22 cellular contexts compared by ENCODE assay signal in the genomic region with DNA sequence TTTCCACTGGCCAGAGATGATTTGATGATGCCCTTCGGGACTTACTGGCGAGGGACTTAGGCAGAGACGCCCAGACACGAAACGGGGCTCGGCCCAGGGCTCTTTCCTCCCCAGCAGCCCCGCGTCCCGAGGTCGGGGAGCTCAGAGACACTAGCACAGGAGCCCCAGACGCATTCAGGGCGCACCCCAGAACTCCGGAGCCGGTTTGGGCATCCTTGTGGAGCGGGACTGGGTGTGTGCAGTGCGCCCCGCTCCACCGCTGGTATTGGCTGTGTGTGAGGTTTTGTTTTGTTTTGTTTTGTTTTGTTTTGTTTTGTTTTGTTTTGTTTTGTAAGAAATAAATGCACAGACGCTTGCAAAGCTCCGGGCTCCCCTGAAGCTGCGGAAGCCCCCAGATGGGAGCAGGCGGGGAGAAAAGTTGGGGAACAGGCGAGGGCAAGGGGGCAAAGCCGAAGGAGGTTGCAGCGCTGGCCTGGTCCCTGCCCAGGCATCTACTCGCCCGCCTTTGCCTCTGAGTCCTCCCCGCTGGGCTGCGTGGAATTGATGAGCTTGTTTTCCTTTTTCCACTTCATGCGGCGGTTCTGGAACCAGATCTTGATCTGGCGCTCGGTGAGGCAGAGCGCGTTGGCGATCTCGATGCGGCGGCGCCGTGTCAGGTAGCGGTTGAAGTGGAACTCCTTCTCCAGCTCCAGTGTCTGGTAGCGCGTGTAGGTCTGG. TPM values are rescaled to one million over a fixed set of nuclear protein-coding genes. Genes with fewer than 3 reads are reported as not detected.
DNase-seq lines count a peak whose midpoint lies in the region; ATAC-seq and TF ChIP-seq lines count a peak whose summit lies in the region.
"Had no signal": no experiment of that assay in that cellular context is flagged by ENCODE, and none has a peak within 500 bp of the region (broad histone marks: within the 10 kb centered on the region; RNA-seq: fewer than 3 reads in every experiment).

No MANE protein-coding gene starts in this region.

- no peaks in the 10 kb centered on the region for H3K27me3 Mint-ChIP-seq in mesothelial cell of epicardium (ENCODE audit: low read depth)
- peaks cover 32 to 42% of the 10 kb centered on the region in 2 donors for H3K27me3 Mint-ChIP-seq in natural killer cell treated with Interleukin-12 subunit alpha and Interleukin-12 subunit beta and Interleukin-15 and Interleukin-18, amount 100 ng/mL, for 72 hours

- ATAC-seq in natural killer cell treated with Interleukin-12 subunit alpha and Interleukin-12 subunit beta and Interleukin-15 and Interleukin-18, amount 100 ng/mL, for 72 hours = no peak
- ATAC-seq: esophagus mucosa, Panc1 had no signal

- peaks cover 72% of the 10 kb centered on the region for H3K4me1 Mint-ChIP-seq in mesothelial cell of epicardium
- H3K4me1 Mint-ChIP-seq in natural killer cell treated with Interleukin-12 subunit alpha and Interleukin-12 subunit beta and Interleukin-15 and Interleukin-18, amount 100 ng/mL, for 72 hours (ENCODE audit: low read depth in 2 of 2) = peaks cover 11 to 15% of the 10 kb centered on the region in 2 donors

- no peak for TF ChIP-seq POLR2A in Peyer's patch (IDR thresholded peaks at IDR 0.05)

- H3K4me3 ChIP-seq in Peyer's patch = peak overlapping the region in 2 of 4 donors; percentile 70 to 75
- H3K4me3 ChIP-seq in stomach smooth muscle (ENCODE audit: low read length in 2 of 2) = peak overlapping the region in 1 of 2 donors; percentile 94
- H3K4me3 ChIP-seq: tibial artery had no signal

- H3K27ac ChIP-seq in Peyer's patch = peak overlapping the region; percentile 42 to 96 (median 79)
- peak overlapping the region; percentile 31 for H3K27ac ChIP-seq in stomach smooth muscle (ENCODE audit: low read length)
- H3K27ac ChIP-seq: parathyroid adenoma, tibial artery had no signal

- H3K9ac ChIP-seq in stomach smooth muscle (ENCODE audit: low read length in 2 of 2) = no peak overlapping the region
- H3K9ac ChIP-seq: parathyroid adenoma had no signal

- H3K27me3 ChIP-seq in Peyer's patch (no peaks in the 10 kb centered on the region), stomach smooth muscle (ENCODE audit: control insufficient read depth in 1 of 2, insufficient read depth in 2 of 2, low read length in 2 of 2) (peaks cover 37 to 39% of the 10 kb centered on the region in 2 donors)
- H3K27me3 ChIP-seq: tibial artery had no signal

- peak overlapping the region; percentile 87 for H3K4me3 Mint-ChIP-seq in mesothelial cell of epicardium
- no peak overlapping the region for H3K4me3 Mint-ChIP-seq in natural killer cell treated with Interleukin-12 subunit alpha and Interleukin-12 subunit beta and Interleukin-15 and Interleukin-18, amount 100 ng/mL, for 72 hours
- H3K4me3 Mint-ChIP-seq: activated naive CD8-positive, alpha-beta T cell treated with anti-CD3 and anti-CD28 coated beads, Interleukin-2, amount 10 ng/mL, durations not matched to agents 7 days and 5 days; HFFc6 had no signal

- peak; percentile 13 to 63 (median 46) for DNase-seq in Peyer's patch
- peak; percentile 41 for DNase-seq in ecto neural progenitor cell (ENCODE audit: low spot score)
- peak in 1 of 2 experiments; percentile 41 for DNase-seq in mesothelial cell of epicardium (ENCODE audit: low spot score in 2 of 2, unreplicated experiment in 2 of 2)
- DNase-seq in activated T-cell treated with anti-CD3 and anti-CD28 coated beads, Interleukin-2, amount 50 U/mL, for 48 hours = no peak
- no peak for DNase-seq in A172 (ENCODE audit: low spot score)
- DNase-seq in natural killer cell treated with Interleukin-12 subunit alpha and Interleukin-12 subunit beta and Interleukin-15 and Interleukin-18, amount 100 ng/mL, for 72 hours (ENCODE audit: low spot score) = no peak
- no peak for DNase-seq in stimulated activated CD4-positive, alpha-beta T cell treated with anti-CD3 and anti-CD28 coated beads, Interleukin-4, amount 100 ng/mL, for 1 hour
- DNase-seq: activated naive CD8-positive, alpha-beta T cell treated with anti-CD3 and anti-CD28 coated beads, Interleukin-2, amount 10 ng/mL, durations not matched to agents 7 days and 5 days; C1 segment of cervical spinal cord; cerebellar nuclear complex; DMS79 treated with DMSO at 0.1 percent for 48 hours; HFFc6; hippocampal formation; mesendoderm; NCI-H1930; NCI-H526; stimulated activated CD4-positive, alpha-beta T cell treated with anti-CD3 and anti-CD28 coated beads, Interleukin-15, amount 100 ng/mL, for 24 hours had no signal

- peak overlapping the region; percentile 99 for H3K27ac Mint-ChIP-seq in mesothelial cell of epicardium
- no peak overlapping the region for H3K27ac Mint-ChIP-seq in natural killer cell treated with Interleukin-12 subunit alpha and Interleukin-12 subunit beta and Interleukin-15 and Interleukin-18, amount 100 ng/mL, for 72 hours
- H3K27ac Mint-ChIP-seq: activated naive CD8-positive, alpha-beta T cell treated with anti-CD3 and anti-CD28 coated beads, Interleukin-2, amount 10 ng/mL, durations not matched to agents 7 days and 5 days; HFFc6 had no signal

- no peaks in the 10 kb centered on the region for H3K9me3 Mint-ChIP-seq in mesothelial cell of epicardium
- no peaks in the 10 kb centered on the region for H3K9me3 Mint-ChIP-seq in natural killer cell treated with Interleukin-12 subunit alpha and Interleukin-12 subunit beta and Interleukin-15 and Interleukin-18, amount 100 ng/mL, for 72 hours
- H3K9me3 Mint-ChIP-seq: activated naive CD8-positive, alpha-beta T cell treated with anti-CD3 and anti-CD28 coated beads, Interleukin-2, amount 10 ng/mL, durations not matched to agents 7 days and 5 days; HFFc6 had no signal

- H3K36me3 ChIP-seq in Peyer's patch (peaks cover 0 to 9% (median 0%) of the 10 kb centered on the region in 3 donors), stomach smooth muscle (ENCODE audit: control insufficient read depth in 2 of 2, insufficient read depth in 2 of 2, low read length in 2 of 2) (no peaks in the 10 kb centered on the region)

- TF ChIP-seq CTCF in Peyer's patch (IDR thresholded peaks at IDR 0.05) = no peak
- TF ChIP-seq CTCF in mesothelial cell of epicardium (IDR thresholded peaks at IDR 0.05; ENCODE audit: unreplicated experiment) = no peak

- no peaks in the 10 kb centered on the region for H3K9me3 ChIP-seq in Peyer's patch
- H3K9me3 ChIP-seq in stomach smooth muscle (ENCODE audit: control insufficient read depth in 2 of 2, low read length in 2 of 2) = no peaks in the 10 kb centered on the region
- H3K9me3 ChIP-seq: tibial artery had no signal

- H3K36me3 Mint-ChIP-seq in mesothelial cell of epicardium = peaks cover 32% of the 10 kb centered on the region
- no peaks in the 10 kb centered on the region for H3K36me3 Mint-ChIP-seq in natural killer cell treated with Interleukin-12 subunit alpha and Interleukin-12 subunit beta and Interleukin-15 and Interleukin-18, amount 100 ng/mL, for 72 hours
- H3K36me3 Mint-ChIP-seq: activated naive CD8-positive, alpha-beta T cell treated with anti-CD3 and anti-CD28 coated beads, Interleukin-2, amount 10 ng/mL, durations not matched to agents 7 days and 5 days had no signal

- peaks cover 0 to 36% (median 5%) of the 10 kb centered on the region in 4 donors for H3K4me1 ChIP-seq in Peyer's patch
- peaks cover 24% of the 10 kb centered on the region for H3K4me1 ChIP-seq in stomach smooth muscle (ENCODE audit: control insufficient read depth, insufficient read depth, low read length)
- H3K4me1 ChIP-seq: parathyroid adenoma had no signal

RNA-seq across cellular contexts. Expression of gene HOXA5, which starts 1.8 kb away (rescaled TPM):
- total RNA-seq in Peyer's patch (10 to 100 TPM in 3 of 4 donors, 1 to 10 TPM in 1; 8.3 to 24.3 (median 20.1) TPM), mesothelial cell of epicardium (128 to 133 TPM (median 133 TPM) in 3 replicates)
- total RNA-seq in A172 (2014; rRNA removed; shearing (Covaris generic)) = 0.98 and 1.9 TPM in 2 replicates
- total RNA-seq in natural killer cell treated with Interleukin-12 subunit alpha and Interleukin-12 subunit beta and Interleukin-15 and Interleukin-18, amount 100 ng/mL, for 72 hours = under 1 TPM; 0.33 to 0.64 TPM
- total RNA-seq: activated naive CD8-positive, alpha-beta T cell treated with anti-CD3 and anti-CD28 coated beads, Interleukin-2, amount 10 ng/mL, durations not matched to agents 7 days and 5 days had no signal

RNA-seq across cellular contexts. Expression of gene HOXA6, which starts 2.2 kb away (rescaled TPM):
- total RNA-seq in Peyer's patch (10 to 100 TPM; 18.7 to 45.0 (median 30.7) TPM), mesothelial cell of epicardium (43.7 to 45.6 TPM (median 44.4 TPM) in 3 replicates)
- 0.48 TPM in 1 of 2 replicates, not detected in the other for total RNA-seq in A172 (2014; rRNA removed; shearing (Covaris generic))
- total RNA-seq in natural killer cell treated with Interleukin-12 subunit alpha and Interleukin-12 subunit beta and Interleukin-15 and Interleukin-18, amount 100 ng/mL, for 72 hours = under 1 TPM in 1 of 2 donors, not detected in 1; 0.81 TPM
- total RNA-seq: activated naive CD8-positive, alpha-beta T cell treated with anti-CD3 and anti-CD28 coated beads, Interleukin-2, amount 10 ng/mL, durations not matched to agents 7 days and 5 days had no signal

RNA-seq across cellular contexts. Expression of gene HOXA3, which starts 7.1 kb away (rescaled TPM):
- total RNA-seq in Peyer's patch (10 to 100 TPM in 3 of 4 donors, 1 to 10 TPM in 1; 6.7 to 21.2 (median 13.9) TPM), mesothelial cell of epicardium (197 to 209 TPM (median 201 TPM) in 3 replicates)
- 0.07 and 0.41 TPM in 2 replicates for total RNA-seq in A172 (2014; rRNA removed; shearing (Covaris generic))
- total RNA-seq in natural killer cell treated with Interleukin-12 subunit alpha and Interleukin-12 subunit beta and Interleukin-15 and Interleukin-18, amount 100 ng/mL, for 72 hours = not detected
- total RNA-seq: activated naive CD8-positive, alpha-beta T cell treated with anti-CD3 and anti-CD28 coated beads, Interleukin-2, amount 10 ng/mL, durations not matched to agents 7 days and 5 days had no signal

RNA-seq across cellular contexts. Expression of gene HOXA7, which starts 11.2 kb away (rescaled TPM):
- total RNA-seq in Peyer's patch (10 to 100 TPM in 1 of 4 donors, 1 to 10 TPM in 3; 3.3 to 11.8 (median 5.7) TPM), mesothelial cell of epicardium (17.4 to 18.9 TPM (median 17.9 TPM) in 3 replicates)
- not detected in 2 replicates for total RNA-seq in A172 (2014; rRNA removed; shearing (Covaris generic))
- under 1 TPM in 1 of 2 donors, not detected in 1; 0.20 TPM for total RNA-seq in natural killer cell treated with Interleukin-12 subunit alpha and Interleukin-12 subunit beta and Interleukin-15 and Interleukin-18, amount 100 ng/mL, for 72 hours
- total RNA-seq: activated naive CD8-positive, alpha-beta T cell treated with anti-CD3 and anti-CD28 coated beads, Interleukin-2, amount 10 ng/mL, durations not matched to agents 7 days and 5 days had no signal

RNA-seq across cellular contexts. Expression of gene HOXA4, which starts 14.8 kb away (rescaled TPM):
- total RNA-seq in Peyer's patch = 10 to 100 TPM in 1 of 4 donors, 1 to 10 TPM in 3; 2.6 to 11.5 (median 5.9) TPM
- total RNA-seq in mesothelial cell of epicardium = 51.0 to 55.9 TPM (median 54.7 TPM) in 3 replicates
- 2.0 and 3.4 TPM in 2 replicates for total RNA-seq in A172 (2014; rRNA removed; shearing (Covaris generic))
- total RNA-seq in natural killer cell treated with Interleukin-12 subunit alpha and Interleukin-12 subunit beta and Interleukin-15 and Interleukin-18, amount 100 ng/mL, for 72 hours = under 1 TPM in 1 of 2 donors, not detected in 1; 0.55 TPM

Comparison
In these comparisons a context has a peak if more than half of its experiments do, and no peak if none do; other contexts are left out.
1. DNase-seq: peak in Peyer's patch (3 of 3) and ecto neural progenitor cell (single experiment); none in activated T-cell treated with anti-CD3 and anti-CD28 coated beads, Interleukin-2, amount 50 U/mL, for 48 hours (0 of 2), A172 (single experiment), natural killer cell treated with Interleukin-12 subunit alpha and Interleukin-12 subunit beta and Interleukin-15 and Interleukin-18, amount 100 ng/mL, for 72 hours (single experiment) and stimulated activated CD4-positive, alpha-beta T cell treated with anti-CD3 and anti-CD28 coated beads, Interleukin-4, amount 100 ng/mL, for 1 hour (single experiment).
2. RNA of gene HOXA6, which starts 2.2 kb away (total RNA-seq): 43.7 to 45.6 TPM in mesothelial cell of epicardium and 18.7 to 45.0 TPM in Peyer's patch; 0.81 TPM in natural killer cell treated with Interleukin-12 subunit alpha and Interleukin-12 subunit beta and Interleukin-15 and Interleukin-18, amount 100 ng/mL, for 72 hours and 0.48 TPM in A172; every median in the first group is over 10 times any median in the second.